ENCODE assay signal across 10 cellular contexts in the genomic region with DNA sequence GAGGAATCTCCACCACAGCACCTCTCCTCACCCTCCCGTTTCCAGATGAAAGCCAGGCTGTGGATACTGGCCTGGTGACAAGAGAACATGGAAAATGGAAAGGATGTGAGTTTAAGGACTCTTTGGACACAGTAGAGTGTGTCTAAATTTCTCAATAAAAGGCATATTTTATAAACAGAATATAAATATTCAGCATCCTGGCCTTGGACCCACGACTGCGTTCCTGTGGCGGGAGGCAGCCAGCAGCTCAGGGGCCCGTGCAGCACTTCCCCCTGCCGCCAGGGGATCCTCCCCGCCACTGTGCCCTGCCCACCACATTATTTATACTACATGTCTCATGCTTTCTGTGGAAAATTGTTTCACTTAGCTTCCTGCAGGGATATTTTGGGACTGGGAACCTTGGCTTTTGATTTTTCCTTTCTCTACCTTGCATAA.
DNase-seq lines count a peak whose midpoint lies in the region; ATAC-seq and TF ChIP-seq lines count a peak whose summit lies in the region.
"Had no signal": no experiment of that assay in that cellular context is flagged by ENCODE, and none has a peak within 500 bp of the region (broad histone marks: within the 10 kb centered on the region; RNA-seq: fewer than 3 reads in every experiment).

No MANE protein-coding gene starts in this region.

- H3K4me3 Mint-ChIP-seq in Calu3 (ENCODE audit: low read depth, unreplicated experiment) (no peak overlapping the region), WTC11 (no peak overlapping the region)

- H3K9me3 Mint-ChIP-seq in Calu3 (ENCODE audit: low read depth, unreplicated experiment) (no peaks in the 10 kb centered on the region), WTC11 (no peaks in the 10 kb centered on the region)

- ATAC-seq in WTC11 (no peak), heart left ventricle (peak in 3 of 4 donors; percentile 32 to 67 (median 38)), sciatic nerve (peak; percentile 70), HG03097 (IDR thresholded peaks at IDR 0.05; ENCODE audit: low FRiP score, unreplicated experiment) (no peak)

- H3K27ac ChIP-seq in heart left ventricle: peak overlapping the region in 11 of 12 donors; percentile 26 to 78 (median 63)

- H3K27ac Mint-ChIP-seq in Calu3 (ENCODE audit: unreplicated experiment) (peak overlapping the region; percentile 52), WTC11 (peak overlapping the region; percentile 75)

- TF ChIP-seq CTCF in Calu3 (IDR thresholded peaks at IDR 0.05; ENCODE audit: unreplicated experiment): no peak
- TF ChIP-seq CTCF in WTC11 (IDR thresholded peaks at IDR 0.05): no peak
- peak in 2 of 12 donors; percentile 9 to 11 for TF ChIP-seq CTCF in heart left ventricle (IDR thresholded peaks at IDR 0.05)

- POLR2A ChIA-PET in WTC11 (lab: Charles Lee): no interaction called here

- WGBS in heart left ventricle, 4 donors: 24 to 43% (median 31%) methylated on average over 1 to 7 of the region's 7 CpGs

- no peak for DNase-seq in Calu3
- no peak for DNase-seq in WTC11 (ENCODE audit: low spot score)
- DNase-seq in heart left ventricle: no peak
- DNase-seq in sciatic nerve (ENCODE audit: low spot score): no peak
- DNase-seq in hippocampal formation (lab: John Stamatoyannopoulos, UW): no peak
- DNase-seq in NCI-H2081 (lab: John Stamatoyannopoulos, UW): no peak
- DNase-seq in NCI-H1436 treated with DMSO at 0.1 percent for 48 hours (lab: John Stamatoyannopoulos, UW): no peak
- DNase-seq: NCI-H774, testis had no signal

- H3K4me1 Mint-ChIP-seq in Calu3 (ENCODE audit: low read depth, unreplicated experiment) (peaks cover 30% of the 10 kb centered on the region), WTC11 (peaks cover 33% of the 10 kb centered on the region)

- TF ChIP-seq POLR2A in heart left ventricle (IDR thresholded peaks at IDR 0.05): no peak

- CTCF ChIA-PET in Calu3 (lab: Charles Lee) (interaction anchor here (0.5 to 2.5 kb wide), 4 partner anchors 21 to 175 kb away, joined by 3 to 13 read pairs (median 4); no protein-coding TSS in a partner anchor), WTC11 (lab: Charles Lee) (interaction anchor here (0.6 to 3.8 kb wide), 34 partner anchors 9 to 216 kb away, joined by 3 to 50 read pairs (median 5); a partner anchor contains a TSS)

- no peaks in the 10 kb centered on the region for H3K27me3 Mint-ChIP-seq in Calu3 (ENCODE audit: unreplicated experiment)
- H3K27me3 Mint-ChIP-seq in WTC11 (ENCODE audit: low read depth): no peaks in the 10 kb centered on the region

- H3K4me3 ChIP-seq in heart left ventricle: peak overlapping the region in 4 of 12 donors; percentile 3 to 32 (median 22)
- H3K4me3 ChIP-seq: testis had no signal

- no TSS peak for BruUV-seq in Calu3 (replicated peaks; lab: Mats Ljungman, UMichigan)

- H3K4me1 ChIP-seq in heart left ventricle: peaks cover 0 to 34% (median 17%) of the 10 kb centered on the region in 12 donors
- H3K4me1 ChIP-seq: testis had no signal

- no peaks in the 10 kb centered on the region for H3K9me3 ChIP-seq in heart left ventricle
- H3K9me3 ChIP-seq: testis had no signal

- H3K27me3 ChIP-seq in heart left ventricle: no peaks in the 10 kb centered on the region
- H3K27me3 ChIP-seq: testis had no signal

- no peaks in the 10 kb centered on the region for H3K36me3 Mint-ChIP-seq in Calu3 (ENCODE audit: insufficient read depth, unreplicated experiment)
- no peaks in the 10 kb centered on the region for H3K36me3 Mint-ChIP-seq in WTC11

- H3K36me3 ChIP-seq in heart left ventricle: no peaks in the 10 kb centered on the region

- intact Hi-C loops in Calu3 (cut with micrococcal nuclease; ENCODE audit: unreplicated experiment): loop anchor here (2.0 kb wide), 1 partner anchor 108 kb away; a partner anchor contains a TSS
- intact Hi-C loops in heart left ventricle (cut with DNase I): loop anchor here in 5 of 10 donors (2.0 to 10.0 kb wide), 4 partner anchors 112 to 170 kb away; a partner anchor contains a TSS
- intact Hi-C loops in sciatic nerve (cut with DNase I): no loop called here

TF ChIP-seq in WTC11, 78 proteins besides CTCF, POLR2A, EP300 and RAD21 (continues in another document):
- TF ChIP-seq SMAD3 (CRISPR knock-in tag; IDR thresholded peaks at IDR 0.05; ENCODE audit: borderline replicate concordance) (no peak), TCF7 (CRISPR knock-in tag; IDR thresholded peaks at IDR 0.05; ENCODE audit: low read depth) (no peak), OVOL2 (CRISPR knock-in tag; IDR thresholded peaks at IDR 0.05; ENCODE audit: borderline replicate concordance) (no peak), CREM (CRISPR knock-in tag; IDR thresholded peaks at IDR 0.05) (no peak), ZNF317 (CRISPR knock-in tag; IDR thresholded peaks at IDR 0.05; ENCODE audit: borderline replicate concordance, low read depth) (no peak), ZNF219 (CRISPR knock-in tag; IDR thresholded peaks at IDR 0.05; ENCODE audit: borderline replicate concordance) (no peak), FOXK1 (CRISPR knock-in tag; IDR thresholded peaks at IDR 0.05) (no peak), SP1 (CRISPR knock-in tag; conservative IDR thresholded peaks at IDR 0.05) (no peak), MXD4 (CRISPR knock-in tag; IDR thresholded peaks at IDR 0.05; ENCODE audit: borderline replicate concordance) (no peak)
- TF ChIP-seq, protein P1, sequence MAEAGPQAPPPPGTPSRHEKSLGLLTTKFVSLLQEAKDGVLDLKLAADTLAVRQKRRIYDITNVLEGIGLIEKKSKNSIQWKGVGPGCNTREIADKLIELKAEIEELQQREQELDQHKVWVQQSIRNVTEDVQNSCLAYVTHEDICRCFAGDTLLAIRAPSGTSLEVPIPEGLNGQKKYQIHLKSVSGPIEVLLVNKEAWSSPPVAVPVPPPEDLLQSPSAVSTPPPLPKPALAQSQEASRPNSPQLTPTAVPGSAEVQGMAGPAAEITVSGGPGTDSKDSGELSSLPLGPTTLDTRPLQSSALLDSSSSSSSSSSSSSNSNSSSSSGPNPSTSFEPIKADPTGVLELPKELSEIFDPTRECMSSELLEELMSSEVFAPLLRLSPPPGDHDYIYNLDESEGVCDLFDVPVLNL (CRISPR knock-in tag; IDR thresholded peaks at IDR 0.05; ENCODE audit: borderline replicate concordance, low read depth): no peak
- TF ChIP-seq, protein P2, sequence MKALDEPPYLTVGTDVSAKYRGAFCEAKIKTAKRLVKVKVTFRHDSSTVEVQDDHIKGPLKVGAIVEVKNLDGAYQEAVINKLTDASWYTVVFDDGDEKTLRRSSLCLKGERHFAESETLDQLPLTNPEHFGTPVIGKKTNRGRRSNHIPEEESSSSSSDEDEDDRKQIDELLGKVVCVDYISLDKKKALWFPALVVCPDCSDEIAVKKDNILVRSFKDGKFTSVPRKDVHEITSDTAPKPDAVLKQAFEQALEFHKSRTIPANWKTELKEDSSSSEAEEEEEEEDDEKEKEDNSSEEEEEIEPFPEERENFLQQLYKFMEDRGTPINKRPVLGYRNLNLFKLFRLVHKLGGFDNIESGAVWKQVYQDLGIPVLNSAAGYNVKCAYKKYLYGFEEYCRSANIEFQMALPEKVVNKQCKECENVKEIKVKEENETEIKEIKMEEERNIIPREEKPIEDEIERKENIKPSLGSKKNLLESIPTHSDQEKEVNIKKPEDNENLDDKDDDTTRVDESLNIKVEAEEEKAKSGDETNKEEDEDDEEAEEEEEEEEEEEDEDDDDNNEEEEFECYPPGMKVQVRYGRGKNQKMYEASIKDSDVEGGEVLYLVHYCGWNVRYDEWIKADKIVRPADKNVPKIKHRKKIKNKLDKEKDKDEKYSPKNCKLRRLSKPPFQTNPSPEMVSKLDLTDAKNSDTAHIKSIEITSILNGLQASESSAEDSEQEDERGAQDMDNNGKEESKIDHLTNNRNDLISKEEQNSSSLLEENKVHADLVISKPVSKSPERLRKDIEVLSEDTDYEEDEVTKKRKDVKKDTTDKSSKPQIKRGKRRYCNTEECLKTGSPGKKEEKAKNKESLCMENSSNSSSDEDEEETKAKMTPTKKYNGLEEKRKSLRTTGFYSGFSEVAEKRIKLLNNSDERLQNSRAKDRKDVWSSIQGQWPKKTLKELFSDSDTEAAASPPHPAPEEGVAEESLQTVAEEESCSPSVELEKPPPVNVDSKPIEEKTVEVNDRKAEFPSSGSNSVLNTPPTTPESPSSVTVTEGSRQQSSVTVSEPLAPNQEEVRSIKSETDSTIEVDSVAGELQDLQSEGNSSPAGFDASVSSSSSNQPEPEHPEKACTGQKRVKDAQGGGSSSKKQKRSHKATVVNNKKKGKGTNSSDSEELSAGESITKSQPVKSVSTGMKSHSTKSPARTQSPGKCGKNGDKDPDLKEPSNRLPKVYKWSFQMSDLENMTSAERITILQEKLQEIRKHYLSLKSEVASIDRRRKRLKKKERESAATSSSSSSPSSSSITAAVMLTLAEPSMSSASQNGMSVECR (CRISPR knock-in tag; IDR thresholded peaks at IDR 0.05; ENCODE audit: borderline replicate concordance): no peak
- TF ChIP-seq, protein P3, sequence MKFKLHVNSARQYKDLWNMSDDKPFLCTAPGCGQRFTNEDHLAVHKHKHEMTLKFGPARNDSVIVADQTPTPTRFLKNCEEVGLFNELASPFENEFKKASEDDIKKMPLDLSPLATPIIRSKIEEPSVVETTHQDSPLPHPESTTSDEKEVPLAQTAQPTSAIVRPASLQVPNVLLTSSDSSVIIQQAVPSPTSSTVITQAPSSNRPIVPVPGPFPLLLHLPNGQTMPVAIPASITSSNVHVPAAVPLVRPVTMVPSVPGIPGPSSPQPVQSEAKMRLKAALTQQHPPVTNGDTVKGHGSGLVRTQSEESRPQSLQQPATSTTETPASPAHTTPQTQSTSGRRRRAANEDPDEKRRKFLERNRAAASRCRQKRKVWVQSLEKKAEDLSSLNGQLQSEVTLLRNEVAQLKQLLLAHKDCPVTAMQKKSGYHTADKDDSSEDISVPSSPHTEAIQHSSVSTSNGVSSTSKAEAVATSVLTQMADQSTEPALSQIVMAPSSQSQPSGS (CRISPR knock-in tag; IDR thresholded peaks at IDR 0.05; ENCODE audit: borderline replicate concordance, low read depth): no peak
- TF ChIP-seq, protein P4, sequence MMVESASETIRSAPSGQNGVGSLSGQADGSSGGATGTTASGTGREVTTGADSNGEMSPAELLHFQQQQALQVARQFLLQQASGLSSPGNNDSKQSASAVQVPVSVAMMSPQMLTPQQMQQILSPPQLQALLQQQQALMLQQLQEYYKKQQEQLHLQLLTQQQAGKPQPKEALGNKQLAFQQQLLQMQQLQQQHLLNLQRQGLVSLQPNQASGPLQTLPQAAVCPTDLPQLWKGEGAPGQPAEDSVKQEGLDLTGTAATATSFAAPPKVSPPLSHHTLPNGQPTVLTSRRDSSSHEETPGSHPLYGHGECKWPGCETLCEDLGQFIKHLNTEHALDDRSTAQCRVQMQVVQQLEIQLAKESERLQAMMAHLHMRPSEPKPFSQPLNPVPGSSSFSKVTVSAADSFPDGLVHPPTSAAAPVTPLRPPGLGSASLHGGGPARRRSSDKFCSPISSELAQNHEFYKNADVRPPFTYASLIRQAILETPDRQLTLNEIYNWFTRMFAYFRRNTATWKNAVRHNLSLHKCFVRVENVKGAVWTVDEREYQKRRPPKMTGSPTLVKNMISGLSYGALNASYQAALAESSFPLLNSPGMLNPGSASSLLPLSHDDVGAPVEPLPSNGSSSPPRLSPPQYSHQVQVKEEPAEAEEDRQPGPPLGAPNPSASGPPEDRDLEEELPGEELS (CRISPR knock-in tag; IDR thresholded peaks at IDR 0.05): no peak

Comparison
In these comparisons a context has a peak if more than half of its experiments do, and no peak if none do; other contexts are left out.
1. ATAC-seq: peak in heart left ventricle (3 of 4) and sciatic nerve (single experiment); none in WTC11 (single experiment) and HG03097 (single experiment).